In the genomic region with DNA sequence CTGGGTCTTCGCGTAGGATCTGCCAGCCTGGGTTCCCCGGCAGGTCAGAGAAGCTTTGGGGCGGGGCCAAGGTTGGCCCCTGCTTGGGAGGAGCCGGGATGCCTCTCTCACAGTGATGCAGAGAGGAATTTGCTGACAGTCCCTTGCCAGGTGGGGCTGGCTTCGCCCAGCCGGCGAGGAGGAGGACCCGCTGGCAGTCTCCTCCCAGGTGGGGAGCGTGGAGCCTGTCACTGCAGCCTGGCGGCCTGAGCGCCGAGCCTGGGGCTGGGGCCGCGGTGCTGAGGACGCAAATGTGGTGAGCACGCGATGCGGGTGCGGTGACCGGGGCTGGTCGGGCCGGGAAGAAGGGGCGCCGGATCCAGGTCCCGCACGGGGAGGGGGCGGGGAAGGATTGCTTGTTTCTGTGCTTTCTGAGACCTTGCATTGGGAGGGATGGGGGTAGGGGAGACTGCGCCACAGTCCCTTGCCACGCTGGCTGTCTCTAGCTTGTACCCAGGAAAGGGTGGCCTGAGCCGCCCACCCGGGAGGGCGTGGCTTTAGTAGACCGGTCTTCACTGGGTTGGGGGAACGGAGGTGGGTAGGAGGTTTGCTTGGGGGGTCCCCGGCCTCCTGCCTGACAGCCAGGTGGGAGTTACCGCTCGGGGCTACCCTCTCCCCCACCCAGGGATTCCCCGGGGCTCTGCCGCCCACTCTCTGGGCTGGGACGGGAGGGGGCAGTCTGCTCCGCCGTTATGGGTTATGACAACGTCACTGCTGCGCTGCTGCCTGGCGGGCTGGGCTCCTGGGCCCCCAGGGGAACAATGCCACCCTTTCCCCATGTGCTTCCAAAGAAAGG, we compare ENCODE assay signal across 8 cellular contexts. TPM values are rescaled to one million over a fixed set of nuclear protein-coding genes. Genes with fewer than 3 reads are reported as not detected.
DNase-seq lines count a peak whose midpoint lies in the region; ATAC-seq and TF ChIP-seq lines count a peak whose summit lies in the region.

A gene with protein sequence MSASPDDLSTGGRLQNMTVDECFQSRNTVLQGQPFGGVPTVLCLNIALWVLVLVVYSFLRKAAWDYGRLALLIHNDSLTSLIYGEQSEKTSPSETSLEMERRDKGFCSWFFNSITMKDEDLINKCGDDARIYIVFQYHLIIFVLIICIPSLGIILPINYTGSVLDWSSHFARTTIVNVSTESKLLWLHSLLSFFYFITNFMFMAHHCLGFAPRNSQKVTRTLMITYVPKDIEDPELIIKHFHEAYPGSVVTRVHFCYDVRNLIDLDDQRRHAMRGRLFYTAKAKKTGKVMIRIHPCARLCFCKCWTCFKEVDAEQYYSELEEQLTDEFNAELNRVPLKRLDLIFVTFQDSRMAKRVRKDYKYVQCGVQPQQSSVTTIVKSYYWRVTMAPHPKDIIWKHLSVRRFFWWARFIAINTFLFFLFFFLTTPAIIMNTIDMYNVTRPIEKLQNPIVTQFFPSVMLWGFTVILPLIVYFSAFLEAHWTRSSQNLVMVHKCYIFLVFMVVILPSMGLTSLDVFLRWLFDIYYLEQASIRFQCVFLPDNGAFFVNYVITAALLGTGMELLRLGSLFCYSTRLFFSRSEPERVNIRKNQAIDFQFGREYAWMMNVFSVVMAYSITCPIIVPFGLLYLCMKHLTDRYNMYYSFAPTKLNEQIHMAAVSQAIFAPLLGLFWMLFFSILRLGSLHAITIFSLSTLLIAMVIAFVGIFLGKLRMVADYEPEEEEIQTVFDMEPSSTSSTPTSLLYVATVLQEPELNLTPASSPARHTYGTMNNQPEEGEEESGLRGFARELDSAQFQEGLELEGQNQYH (plus strand): TSS at position 196 of the 835 bp plus-strand sequence. CDS start 37,016 bp downstream, outside the sequence.

- peaks cover 12% of the 10 kb centered on the region for H3K4me1 ChIP-seq in lower lobe of right lung

- DNase-seq in DMS53 treated with DMSO at 0.1 percent for 48 hours (lab: John Stamatoyannopoulos, UW; ENCODE audit: unreplicated experiment) (peak; percentile 90), NCI-H2171 treated with DMSO at 0.1 percent for 48 hours (lab: John Stamatoyannopoulos, UW) (peak; percentile 99), cerebellum (ENCODE audit: low spot score) (peak; percentile 88), lower lobe of right lung (no peak), MV-4-11 (lab: John Stamatoyannopoulos, UW) (no peak)
- peak; percentile 15 for DNase-seq in activated CD4-positive, alpha-beta T cell treated with anti-CD3 and anti-CD28 coated beads for 1 hour
- DNase-seq in stimulated activated CD8-positive, alpha-beta memory T cell treated with anti-CD3 and anti-CD28 coated beads, Interleukin-2, amount 100 ng/mL, for 48 hours (ENCODE audit: low read depth in 2 of 2), result peak; percentile 56 to 63

- H3K27ac ChIP-seq in lower lobe of right lung, result no peak within 1 kb of the TSS

- peaks cover 34% of the 10 kb centered on the region for H3K27me3 ChIP-seq in lower lobe of right lung (ENCODE audit: low read depth)

- no peaks in the 10 kb centered on the region for H3K9me3 ChIP-seq in lower lobe of right lung

- no peaks in the 10 kb centered on the region for H3K36me3 ChIP-seq in lower lobe of right lung

- intact Hi-C loops in lower lobe of right lung (cut with DNase I), result no loop called here

- peak; percentile 51 for ATAC-seq in HG02763 (IDR thresholded peaks at IDR 0.05; ENCODE audit: unreplicated experiment)
- peak; percentile 53 to 72 for ATAC-seq in lower lobe of right lung

- H3K4me3 ChIP-seq in lower lobe of right lung, result peak within 1 kb of the TSS; percentile 38

- no peak for TF ChIP-seq CTCF in lower lobe of right lung (IDR thresholded peaks at IDR 0.05)

RNA-seq across cellular contexts. Expression of the gene that starts here (rescaled TPM):
- total RNA-seq in cerebellum, result 16.9 TPM
- total RNA-seq in lower lobe of right lung, result 0.27 TPM

Comparison
In these comparisons a context has a peak if more than half of its experiments do, and no peak if none do; other contexts are left out.
1. RNA of the gene that starts here (total RNA-seq): 16.9 TPM in cerebellum (single experiment); 0.27 TPM in lower lobe of right lung (single experiment); every median in the first group is over 10 times any median in the second.
2. Peak in ATAC-seq and H3K4me3 ChIP-seq in lower lobe of right lung; RNA of the gene not detected or under 1 TPM.
3. DNase-seq: peak in DMS53 treated with DMSO at 0.1 percent for 48 hours (single experiment), NCI-H2171 treated with DMSO at 0.1 percent for 48 hours (single experiment), activated CD4-positive, alpha-beta T cell treated with anti-CD3 and anti-CD28 coated beads for 1 hour (single experiment), cerebellum (single experiment) and stimulated activated CD8-positive, alpha-beta memory T cell treated with anti-CD3 and anti-CD28 coated beads, Interleukin-2, amount 100 ng/mL, for 48 hours (2 of 2); none in lower lobe of right lung (single experiment) and MV-4-11 (single experiment).